ENCODE assay signal across 8 cellular contexts in genomic region chr4:133320576-133321170, GRCh38.
DNase-seq lines count a peak whose midpoint lies in the region; ATAC-seq, FAIRE-seq and TF ChIP-seq lines count a peak whose summit lies in the region.

No MANE protein-coding gene starts in this region.

- peak; percentile 58 for ATAC-seq in HG02970 (IDR thresholded peaks at IDR 0.05; ENCODE audit: low FRiP score, unreplicated experiment)
- ATAC-seq in T-cell (replicated peaks in 1 of 4), result no peak

- no peak overlapping the region for H2BK5ac ChIP-seq in neuronal stem cell (ENCODE audit: low read length)

- no peak overlapping the region for H2AK5ac ChIP-seq in neuronal stem cell (ENCODE audit: low read depth, low read length)

- no peak overlapping the region for H2BK120ac ChIP-seq in neuronal stem cell (ENCODE audit: low read depth, low read length)

- H3K9ac ChIP-seq in colonic mucosa (ENCODE audit: low read depth in 2 of 2, low read length in 2 of 2) (no peak overlapping the region), neuronal stem cell (ENCODE audit: low read depth, low read length, poor library complexity) (no peak overlapping the region)

- H3K79me1 ChIP-seq in neuronal stem cell (ENCODE audit: low read depth, low read length), result no peaks in the 10 kb centered on the region

- H3K27ac ChIP-seq in colonic mucosa (no peak overlapping the region), neuronal stem cell (replicated peaks; ENCODE audit: low read length) (no peak overlapping the region)

- no peak overlapping the region for H3K27ac Mint-ChIP-seq in T-cell

- peak; percentile 66 for TF ChIP-seq CTCF in GM13977 (IDR thresholded peaks at IDR 0.05; ENCODE audit: extremely low read depth, insufficient read depth, missing control alignments)
- TF ChIP-seq CTCF in colonic mucosa (IDR thresholded peaks at IDR 0.05), result peak; percentile 17

- H4K8ac ChIP-seq in neuronal stem cell (ENCODE audit: low read depth, low read length), result no peak overlapping the region

- peak; percentile 25 for DNase-seq in GM13977 (ENCODE audit: low spot score)
- DNase-seq in NCI-H345 (lab: John Stamatoyannopoulos, UW), result peak; percentile 37
- no peak for DNase-seq in colonic mucosa
- peak; percentile 23 for DNase-seq in neuronal stem cell (ENCODE audit: low spot score)
- DNase-seq in central memory CD4-positive, alpha-beta T cell, result no peak
- DNase-seq in T-cell, result no peak

- H3K4me3 Mint-ChIP-seq in T-cell, result no peak overlapping the region

- H3K36me3 Mint-ChIP-seq in T-cell, result no peaks in the 10 kb centered on the region

- FAIRE-seq in A204.1 (lab: Jason Lieb, UNC), result peak; percentile 11

- H3K9me3 Mint-ChIP-seq in T-cell, result peaks cover 4 to 9% (median 7%) of the 10 kb centered on the region in 3 donors

- H2BK15ac ChIP-seq in neuronal stem cell (ENCODE audit: low read length), result no peak overlapping the region

- CTCF ChIA-PET in T-cell (lab: Charles Lee), result no interaction called here

- no peak overlapping the region for H3K18ac ChIP-seq in neuronal stem cell (ENCODE audit: low read length)

- no peak overlapping the region for H2AFZ ChIP-seq in neuronal stem cell (ENCODE audit: low read length)

- no peak overlapping the region for H3K4me2 ChIP-seq in neuronal stem cell (ENCODE audit: insufficient read depth, low read length, poor library complexity, severe bottlenecking)

- H4K91ac ChIP-seq in neuronal stem cell (ENCODE audit: low read depth, low read length, poor library complexity), result no peak overlapping the region

- no peak overlapping the region for H3K23ac ChIP-seq in neuronal stem cell (ENCODE audit: low read depth, low read length, poor library complexity)

- no peaks in the 10 kb centered on the region for H3K27me3 ChIP-seq in colonic mucosa
- H3K27me3 ChIP-seq in neuronal stem cell (ENCODE audit: control insufficient read depth in 3 of 3, insufficient read depth in 3 of 3, low read depth in 1 of 3, low read length in 3 of 3), result no peaks in the 10 kb centered on the region

- intact Hi-C loops in colonic mucosa (cut with DNase I), result no loop called here

- H3K14ac ChIP-seq in neuronal stem cell (ENCODE audit: low read length), result no peak overlapping the region

- POLR2A ChIA-PET in T-cell (lab: Charles Lee), result no interaction called here

- H3K9me3 ChIP-seq in colonic mucosa (no peaks in the 10 kb centered on the region), neuronal stem cell (replicated peaks in 1 of 2; ENCODE audit: control insufficient read depth in 2 of 2, insufficient read depth in 1 of 2, low read depth in 1 of 2, low read length in 2 of 2) (no peaks in the 10 kb centered on the region)

- H3K36me3 ChIP-seq in colonic mucosa (no peaks in the 10 kb centered on the region), neuronal stem cell (replicated peaks in 1 of 2; ENCODE audit: control insufficient read depth in 2 of 2, insufficient read depth in 2 of 2, low read length in 2 of 2) (no peaks in the 10 kb centered on the region)

- no peaks in the 10 kb centered on the region for H3K4me1 Mint-ChIP-seq in T-cell

- H3K4me1 ChIP-seq in colonic mucosa (no peaks in the 10 kb centered on the region), neuronal stem cell (ENCODE audit: control insufficient read depth in 2 of 2, insufficient read depth in 1 of 2, low read depth in 1 of 2, low read length in 2 of 2) (no peaks in the 10 kb centered on the region)

- no peak overlapping the region for H2BK12ac ChIP-seq in neuronal stem cell (ENCODE audit: low read length)

- in situ Hi-C loops in GM13977 (cut with MboI; ENCODE audit: low pct_unique_long_range_greater_than_20kb, low sequenced_read_pairs, unreplicated experiment), result no loop called here

- H3K4ac ChIP-seq in neuronal stem cell (ENCODE audit: low read length), result no peak overlapping the region

- no peaks in the 10 kb centered on the region for H3K27me3 Mint-ChIP-seq in T-cell

- WGBS in neuronal stem cell (ENCODE audit: extremely low coverage in 2 of 2, insufficient read length in 2 of 2, insufficient replicate concordance in 1 of 2), 2 donors, result no CpG with 5 or more reads among the region's 2 CpGs

- H3K4me3 ChIP-seq in colonic mucosa, result no peak overlapping the region
- H3K4me3 ChIP-seq in neuronal stem cell (ENCODE audit: low read length in 2 of 2), result no peak overlapping the region

Comparison
In these comparisons a context has a peak if more than half of its experiments do, and no peak if none do; other contexts are left out.
1. DNase-seq: peak in GM13977 (single experiment), NCI-H345 (single experiment) and neuronal stem cell (single experiment); none in colonic mucosa (single experiment), central memory CD4-positive, alpha-beta T cell (single experiment) and T-cell (0 of 34).